In the genomic region with DNA sequence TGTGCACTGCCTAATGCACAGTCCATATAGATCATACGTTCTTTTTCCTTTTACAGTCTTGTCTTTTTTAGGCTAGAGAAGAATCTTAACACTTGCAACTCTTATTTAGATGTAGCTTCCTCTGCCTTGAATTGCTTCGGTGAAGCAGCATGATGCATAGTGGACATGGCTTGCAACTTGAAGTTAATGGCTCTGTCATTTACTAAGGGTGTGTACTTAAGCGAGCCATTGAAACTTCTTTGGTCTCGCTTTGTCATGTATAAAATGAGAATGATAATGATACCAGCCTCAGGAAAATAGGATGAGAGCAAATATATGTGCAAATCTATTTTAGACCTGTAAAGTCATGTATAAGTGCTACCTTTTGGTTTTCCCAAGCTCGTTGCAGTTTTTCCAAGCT, we compare ENCODE assay signal across 1 cellular context.
TF ChIP-seq lines count a peak whose summit lies in the region.

No MANE protein-coding gene starts in this region.

TF ChIP-seq in WTC11, 78 proteins besides CTCF, POLR2A, EP300 and RAD21 (continued from another document):
- TF ChIP-seq, protein P1, sequence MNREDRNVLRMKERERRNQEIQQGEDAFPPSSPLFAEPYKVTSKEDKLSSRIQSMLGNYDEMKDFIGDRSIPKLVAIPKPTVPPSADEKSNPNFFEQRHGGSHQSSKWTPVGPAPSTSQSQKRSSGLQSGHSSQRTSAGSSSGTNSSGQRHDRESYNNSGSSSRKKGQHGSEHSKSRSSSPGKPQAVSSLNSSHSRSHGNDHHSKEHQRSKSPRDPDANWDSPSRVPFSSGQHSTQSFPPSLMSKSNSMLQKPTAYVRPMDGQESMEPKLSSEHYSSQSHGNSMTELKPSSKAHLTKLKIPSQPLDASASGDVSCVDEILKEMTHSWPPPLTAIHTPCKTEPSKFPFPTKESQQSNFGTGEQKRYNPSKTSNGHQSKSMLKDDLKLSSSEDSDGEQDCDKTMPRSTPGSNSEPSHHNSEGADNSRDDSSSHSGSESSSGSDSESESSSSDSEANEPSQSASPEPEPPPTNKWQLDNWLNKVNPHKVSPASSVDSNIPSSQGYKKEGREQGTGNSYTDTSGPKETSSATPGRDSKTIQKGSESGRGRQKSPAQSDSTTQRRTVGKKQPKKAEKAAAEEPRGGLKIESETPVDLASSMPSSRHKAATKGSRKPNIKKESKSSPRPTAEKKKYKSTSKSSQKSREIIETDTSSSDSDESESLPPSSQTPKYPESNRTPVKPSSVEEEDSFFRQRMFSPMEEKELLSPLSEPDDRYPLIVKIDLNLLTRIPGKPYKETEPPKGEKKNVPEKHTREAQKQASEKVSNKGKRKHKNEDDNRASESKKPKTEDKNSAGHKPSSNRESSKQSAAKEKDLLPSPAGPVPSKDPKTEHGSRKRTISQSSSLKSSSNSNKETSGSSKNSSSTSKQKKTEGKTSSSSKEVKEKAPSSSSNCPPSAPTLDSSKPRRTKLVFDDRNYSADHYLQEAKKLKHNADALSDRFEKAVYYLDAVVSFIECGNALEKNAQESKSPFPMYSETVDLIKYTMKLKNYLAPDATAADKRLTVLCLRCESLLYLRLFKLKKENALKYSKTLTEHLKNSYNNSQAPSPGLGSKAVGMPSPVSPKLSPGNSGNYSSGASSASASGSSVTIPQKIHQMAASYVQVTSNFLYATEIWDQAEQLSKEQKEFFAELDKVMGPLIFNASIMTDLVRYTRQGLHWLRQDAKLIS (CRISPR knock-in tag; IDR thresholded peaks at IDR 0.05; ENCODE audit: borderline replicate concordance), result no peak
- TF ChIP-seq, protein P2, sequence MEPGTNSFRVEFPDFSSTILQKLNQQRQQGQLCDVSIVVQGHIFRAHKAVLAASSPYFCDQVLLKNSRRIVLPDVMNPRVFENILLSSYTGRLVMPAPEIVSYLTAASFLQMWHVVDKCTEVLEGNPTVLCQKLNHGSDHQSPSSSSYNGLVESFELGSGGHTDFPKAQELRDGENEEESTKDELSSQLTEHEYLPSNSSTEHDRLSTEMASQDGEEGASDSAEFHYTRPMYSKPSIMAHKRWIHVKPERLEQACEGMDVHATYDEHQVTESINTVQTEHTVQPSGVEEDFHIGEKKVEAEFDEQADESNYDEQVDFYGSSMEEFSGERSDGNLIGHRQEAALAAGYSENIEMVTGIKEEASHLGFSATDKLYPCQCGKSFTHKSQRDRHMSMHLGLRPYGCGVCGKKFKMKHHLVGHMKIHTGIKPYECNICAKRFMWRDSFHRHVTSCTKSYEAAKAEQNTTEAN (CRISPR knock-in tag; IDR thresholded peaks at IDR 0.05), result no peak
- TF ChIP-seq KAT7 (CRISPR knock-in tag; IDR thresholded peaks at IDR 0.05; ENCODE audit: borderline replicate concordance) (no peak), JUN (CRISPR knock-in tag; IDR thresholded peaks at IDR 0.05) (no peak), RELA (CRISPR knock-in tag; IDR thresholded peaks at IDR 0.05; ENCODE audit: borderline replicate concordance) (no peak)
- TF ChIP-seq, protein P3, sequence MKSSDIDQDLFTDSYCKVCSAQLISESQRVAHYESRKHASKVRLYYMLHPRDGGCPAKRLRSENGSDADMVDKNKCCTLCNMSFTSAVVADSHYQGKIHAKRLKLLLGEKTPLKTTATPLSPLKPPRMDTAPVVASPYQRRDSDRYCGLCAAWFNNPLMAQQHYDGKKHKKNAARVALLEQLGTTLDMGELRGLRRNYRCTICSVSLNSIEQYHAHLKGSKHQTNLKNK (CRISPR knock-in tag; IDR thresholded peaks at IDR 0.05), result peak; percentile 83
- TF ChIP-seq, protein P4, sequence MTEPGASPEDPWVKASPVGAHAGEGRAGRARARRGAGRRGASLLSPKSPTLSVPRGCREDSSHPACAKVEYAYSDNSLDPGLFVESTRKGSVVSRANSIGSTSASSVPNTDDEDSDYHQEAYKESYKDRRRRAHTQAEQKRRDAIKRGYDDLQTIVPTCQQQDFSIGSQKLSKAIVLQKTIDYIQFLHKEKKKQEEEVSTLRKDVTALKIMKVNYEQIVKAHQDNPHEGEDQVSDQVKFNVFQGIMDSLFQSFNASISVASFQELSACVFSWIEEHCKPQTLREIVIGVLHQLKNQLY (CRISPR knock-in tag; IDR thresholded peaks at IDR 0.05), result no peak
TF ChIP-seq in WTC11: peak in this region for 1.
